In genomic region chr1:16904560-16905111, GRCh38 we compare ENCODE assay signal across 1 cellular context.
A peak's percentile ranks its signal among the peaks of the same experiment; 100 is the strongest.
TF ChIP-seq lines count a peak whose summit lies in the region.

No MANE protein-coding gene starts in this region.

TF ChIP-seq in K562, 482 proteins besides CTCF, POLR2A, EP300 and RAD21 (continued from another document and continues in another):
- TF ChIP-seq ZBTB34 (CRISPR knock-in tag; IDR thresholded peaks at IDR 0.05) (no peak), MEIS2 (IDR thresholded peaks at IDR 0.05; ENCODE audit: partially characterized antibody) (peak; percentile 48), BRF2 (IDR thresholded peaks at IDR 0.05; ENCODE audit: borderline replicate concordance, insufficient read depth, insufficient read length) (no peak), ZZZ3 (IDR thresholded peaks at IDR 0.05) (no peak), ZNF561 (CRISPR knock-in tag; conservative IDR thresholded peaks at IDR 0.05) (0 out of 2 replicates have a peak, but pooled peaks have one; percentile 16), THRB (CRISPR knock-in tag; conservative IDR thresholded peaks at IDR 0.05) (no peak; the same call in 1 of the 2 replicates), CHD4 (IDR thresholded peaks at IDR 0.05; ENCODE audit: insufficient read depth, insufficient replicate concordance, low read depth, low read length, poor library complexity, severe bottlenecking) (no peak), ZC3H8 (IDR thresholded peaks at IDR 0.05) (no peak), DLX4 (CRISPR knock-in tag; IDR thresholded peaks at IDR 0.05) (no peak), MECOM (CRISPR knock-in tag; IDR thresholded peaks at IDR 0.05) (no peak), ZNF121 (CRISPR knock-in tag; conservative IDR thresholded peaks at IDR 0.05) (no peak), ZNF184 (CRISPR knock-in tag; IDR thresholded peaks at IDR 0.05) (no peak), UBTF (IDR thresholded peaks at IDR 0.05; ENCODE audit: borderline replicate concordance in 1 of 2, low read depth in 2 of 2, low read length in 2 of 2) (no peak), GABPB2 (CRISPR knock-in tag; conservative IDR thresholded peaks at IDR 0.05) (no peak), TAF1 (IDR thresholded peaks at IDR 0.05; ENCODE audit: control insufficient read depth, extremely low read depth, insufficient read depth, low read length, severe bottlenecking) (peak; percentile 87), NFRKB (IDR thresholded peaks at IDR 0.05; ENCODE audit: low read depth) (peak; percentile 52; the same call in 1 of the 2 replicates), KDM5B (IDR thresholded peaks at IDR 0.05; ENCODE audit: insufficient replicate concordance, low read depth, low read length) (no peak), SMAD2 (IDR thresholded peaks at IDR 0.05; ENCODE audit: low read depth, low read length) (no peak), NFATC3 (IDR thresholded peaks at IDR 0.05) (no peak), CEBPB (tag; IDR thresholded peaks at IDR 0.05) (no peak), ZNF592 (IDR thresholded peaks at IDR 0.05) (peak; percentile 53; the same call in 1 of the 2 replicates), ZNF324 (CRISPR knock-in tag; IDR thresholded peaks at IDR 0.05) (no peak), CHCHD3 (CRISPR knock-in tag; IDR thresholded peaks at IDR 0.05) (0 out of 2 replicates have a peak, but pooled peaks have one; percentile 67), KAT2B (IDR thresholded peaks at IDR 0.05; ENCODE audit: low read depth, low read length) (no peak), BRF1 (IDR thresholded peaks at IDR 0.05; ENCODE audit: borderline replicate concordance, extremely low read depth, insufficient read length) (no peak), ZNF444 (CRISPR knock-in tag; IDR thresholded peaks at IDR 0.05) (peak; percentile 13; the same call in 1 of the 2 replicates), TCF7 (IDR thresholded peaks at IDR 0.05; ENCODE audit: borderline replicate concordance) (no peak), FOXK1 (CRISPR knock-in tag; IDR thresholded peaks at IDR 0.05; ENCODE audit: borderline replicate concordance) (no peak), SNIP1 (IDR thresholded peaks at IDR 0.05; ENCODE audit: low read depth) (no peak), KHSRP (IDR thresholded peaks at IDR 0.05) (no peak), SREBF1 (IDR thresholded peaks at IDR 0.05; ENCODE audit: borderline replicate concordance, low read depth, low read length) (no peak)
- TF ChIP-seq, protein P1, sequence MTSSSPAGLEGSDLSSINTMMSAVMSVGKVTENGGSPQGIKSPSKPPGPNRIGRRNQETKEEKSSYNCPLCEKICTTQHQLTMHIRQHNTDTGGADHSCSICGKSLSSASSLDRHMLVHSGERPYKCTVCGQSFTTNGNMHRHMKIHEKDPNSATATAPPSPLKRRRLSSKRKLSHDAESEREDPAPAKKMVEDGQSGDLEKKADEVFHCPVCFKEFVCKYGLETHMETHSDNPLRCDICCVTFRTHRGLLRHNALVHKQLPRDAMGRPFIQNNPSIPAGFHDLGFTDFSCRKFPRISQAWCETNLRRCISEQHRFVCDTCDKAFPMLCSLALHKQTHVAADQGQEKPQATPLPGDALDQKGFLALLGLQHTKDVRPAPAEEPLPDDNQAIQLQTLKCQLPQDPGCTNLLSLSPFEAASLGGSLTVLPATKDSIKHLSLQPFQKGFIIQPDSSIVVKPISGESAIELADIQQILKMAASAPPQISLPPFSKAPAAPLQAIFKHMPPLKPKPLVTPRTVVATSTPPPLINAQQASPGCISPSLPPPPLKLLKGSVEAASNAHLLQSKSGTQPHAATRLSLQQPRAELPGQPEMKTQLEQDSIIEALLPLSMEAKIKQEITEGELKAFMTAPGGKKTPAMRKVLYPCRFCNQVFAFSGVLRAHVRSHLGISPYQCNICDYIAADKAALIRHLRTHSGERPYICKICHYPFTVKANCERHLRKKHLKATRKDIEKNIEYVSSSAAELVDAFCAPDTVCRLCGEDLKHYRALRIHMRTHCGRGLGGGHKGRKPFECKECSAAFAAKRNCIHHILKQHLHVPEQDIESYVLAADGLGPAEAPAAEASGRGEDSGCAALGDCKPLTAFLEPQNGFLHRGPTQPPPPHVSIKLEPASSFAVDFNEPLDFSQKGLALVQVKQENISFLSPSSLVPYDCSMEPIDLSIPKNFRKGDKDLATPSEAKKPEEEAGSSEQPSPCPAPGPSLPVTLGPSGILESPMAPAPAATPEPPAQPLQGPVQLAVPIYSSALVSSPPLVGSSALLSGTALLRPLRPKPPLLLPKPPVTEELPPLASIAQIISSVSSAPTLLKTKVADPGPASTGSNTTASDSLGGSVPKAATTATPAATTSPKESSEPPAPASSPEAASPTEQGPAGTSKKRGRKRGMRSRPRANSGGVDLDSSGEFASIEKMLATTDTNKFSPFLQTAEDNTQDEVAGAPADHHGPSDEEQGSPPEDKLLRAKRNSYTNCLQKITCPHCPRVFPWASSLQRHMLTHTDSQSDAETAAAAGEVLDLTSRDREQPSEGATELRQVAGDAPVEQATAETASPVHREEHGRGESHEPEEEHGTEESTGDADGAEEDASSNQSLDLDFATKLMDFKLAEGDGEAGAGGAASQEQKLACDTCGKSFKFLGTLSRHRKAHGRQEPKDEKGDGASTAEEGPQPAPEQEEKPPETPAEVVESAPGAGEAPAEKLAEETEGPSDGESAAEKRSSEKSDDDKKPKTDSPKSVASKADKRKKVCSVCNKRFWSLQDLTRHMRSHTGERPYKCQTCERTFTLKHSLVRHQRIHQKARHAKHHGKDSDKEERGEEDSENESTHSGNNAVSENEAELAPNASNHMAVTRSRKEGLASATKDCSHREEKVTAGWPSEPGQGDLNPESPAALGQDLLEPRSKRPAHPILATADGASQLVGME (CRISPR knock-in tag; IDR thresholded peaks at IDR 0.05): no peak
- TF ChIP-seq, protein P2, sequence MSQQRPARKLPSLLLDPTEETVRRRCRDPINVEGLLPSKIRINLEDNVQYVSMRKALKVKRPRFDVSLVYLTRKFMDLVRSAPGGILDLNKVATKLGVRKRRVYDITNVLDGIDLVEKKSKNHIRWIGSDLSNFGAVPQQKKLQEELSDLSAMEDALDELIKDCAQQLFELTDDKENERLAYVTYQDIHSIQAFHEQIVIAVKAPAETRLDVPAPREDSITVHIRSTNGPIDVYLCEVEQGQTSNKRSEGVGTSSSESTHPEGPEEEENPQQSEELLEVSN (IDR thresholded peaks at IDR 0.05; ENCODE audit: borderline replicate concordance in 1 of 2, extremely low read depth in 1 of 2, insufficient read depth in 1 of 2, insufficient read length in 1 of 2, low read depth in 1 of 2, low read length in 1 of 2, poor library complexity in 1 of 2, severe bottlenecking in 1 of 2): peak; percentile 33 to 85
- TF ChIP-seq, protein P3, sequence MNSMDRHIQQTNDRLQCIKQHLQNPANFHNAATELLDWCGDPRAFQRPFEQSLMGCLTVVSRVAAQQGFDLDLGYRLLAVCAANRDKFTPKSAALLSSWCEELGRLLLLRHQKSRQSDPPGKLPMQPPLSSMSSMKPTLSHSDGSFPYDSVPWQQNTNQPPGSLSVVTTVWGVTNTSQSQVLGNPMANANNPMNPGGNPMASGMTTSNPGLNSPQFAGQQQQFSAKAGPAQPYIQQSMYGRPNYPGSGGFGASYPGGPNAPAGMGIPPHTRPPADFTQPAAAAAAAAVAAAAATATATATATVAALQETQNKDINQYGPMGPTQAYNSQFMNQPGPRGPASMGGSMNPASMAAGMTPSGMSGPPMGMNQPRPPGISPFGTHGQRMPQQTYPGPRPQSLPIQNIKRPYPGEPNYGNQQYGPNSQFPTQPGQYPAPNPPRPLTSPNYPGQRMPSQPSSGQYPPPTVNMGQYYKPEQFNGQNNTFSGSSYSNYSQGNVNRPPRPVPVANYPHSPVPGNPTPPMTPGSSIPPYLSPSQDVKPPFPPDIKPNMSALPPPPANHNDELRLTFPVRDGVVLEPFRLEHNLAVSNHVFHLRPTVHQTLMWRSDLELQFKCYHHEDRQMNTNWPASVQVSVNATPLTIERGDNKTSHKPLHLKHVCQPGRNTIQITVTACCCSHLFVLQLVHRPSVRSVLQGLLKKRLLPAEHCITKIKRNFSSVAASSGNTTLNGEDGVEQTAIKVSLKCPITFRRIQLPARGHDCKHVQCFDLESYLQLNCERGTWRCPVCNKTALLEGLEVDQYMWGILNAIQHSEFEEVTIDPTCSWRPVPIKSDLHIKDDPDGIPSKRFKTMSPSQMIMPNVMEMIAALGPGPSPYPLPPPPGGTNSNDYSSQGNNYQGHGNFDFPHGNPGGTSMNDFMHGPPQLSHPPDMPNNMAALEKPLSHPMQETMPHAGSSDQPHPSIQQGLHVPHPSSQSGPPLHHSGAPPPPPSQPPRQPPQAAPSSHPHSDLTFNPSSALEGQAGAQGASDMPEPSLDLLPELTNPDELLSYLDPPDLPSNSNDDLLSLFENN (IDR thresholded peaks at IDR 0.05; ENCODE audit: low read depth in 2 of 2, low read length in 2 of 2): no peak
- TF ChIP-seq, protein P4, sequence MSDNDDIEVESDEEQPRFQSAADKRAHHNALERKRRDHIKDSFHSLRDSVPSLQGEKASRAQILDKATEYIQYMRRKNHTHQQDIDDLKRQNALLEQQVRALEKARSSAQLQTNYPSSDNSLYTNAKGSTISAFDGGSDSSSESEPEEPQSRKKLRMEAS (CRISPR knock-in tag; IDR thresholded peaks at IDR 0.05): no peak
